Comparison of ENCODE assay signal across 8 cellular contexts in genomic region chr7:2680792-2681490, GRCh38. TPM values are rescaled to one million over a fixed set of nuclear protein-coding genes. Genes with fewer than 3 reads are reported as not detected.
A peak's percentile ranks its signal among the peaks of the same experiment; 100 is the strongest.
DNase-seq lines count a peak whose midpoint lies in the region; ATAC-seq and TF ChIP-seq lines count a peak whose summit lies in the region.

No MANE protein-coding gene starts in this region.

- DNase-seq in CD14-positive monocyte (ENCODE audit: low spot score) (no peak), HCT116 (ENCODE audit: low read depth, low spot score) (peak; percentile 56), foreskin fibroblast (peak; percentile 46 to 83), neural crest cell (ENCODE audit: low read depth, low spot score) (peak; percentile 78), suprapubic skin (ENCODE audit: low spot score in 2 of 2) (peak; percentile 88 to 90)
- peak; percentile 17 to 23 for DNase-seq in activated T-helper 1 cell treated with anti-CD3 and anti-CD28 coated beads, Interleukin-2, amount 50 U/mL, for 16 hours (ENCODE audit: low read depth in 1 of 2, low spot score in 1 of 2)

- no peak overlapping the region; the same call in 1 of the 2 replicates for H3K27ac ChIP-seq in HCT116 (ENCODE audit: low read depth, low read length)
- no peak overlapping the region for H3K27ac ChIP-seq in OCI-LY1 (ENCODE audit: low read depth, low read length, poor library complexity, severe bottlenecking)
- H3K27ac ChIP-seq in suprapubic skin: no peak overlapping the region

- H4K20me1 ChIP-seq in HCT116 (ENCODE audit: insufficient read depth) (no peaks in the 10 kb centered on the region), OCI-LY1 (ENCODE audit: insufficient read depth, low read length) (no peaks in the 10 kb centered on the region)

- H3K9me3 ChIP-seq in HCT116 (ENCODE audit: control insufficient read depth in 1 of 2, insufficient read depth in 1 of 2, low read depth in 1 of 2, low read length in 2 of 2): no peaks in the 10 kb centered on the region
- H3K9me3 ChIP-seq in OCI-LY1 (ENCODE audit: low read length): no peaks in the 10 kb centered on the region
- H3K9me3 ChIP-seq in suprapubic skin: no peaks in the 10 kb centered on the region

- H2AFZ ChIP-seq in HCT116 (ENCODE audit: low read depth, low read length, poor library complexity, severe bottlenecking) (no peak overlapping the region), OCI-LY1 (ENCODE audit: low read length) (no peak overlapping the region)

- no peaks in the 10 kb centered on the region for H3K36me3 Mint-ChIP-seq in CD14-positive monocyte
- no peaks in the 10 kb centered on the region for H3K36me3 Mint-ChIP-seq in neural crest cell (ENCODE audit: low read depth)

- intact Hi-C loops in CD14-positive monocyte (cut with micrococcal nuclease) (loop anchor here (5.0 kb wide), 1 partner anchor 229 kb away; no protein-coding TSS in a partner anchor), HCT116 (cut with micrococcal nuclease) (loop anchor here (1.0 to 10.0 kb wide), 2 partner anchors 116 to 230 kb away; no protein-coding TSS in a partner anchor)

- CTCF ChIA-PET in HCT116 (lab: Charles Lee): interaction anchor here (0.6 to 2.9 kb wide), 10 partner anchors 10 to 1102 kb away, joined by 3 to 19 read pairs (median 3); no protein-coding TSS in a partner anchor

- H3K27ac Mint-ChIP-seq in CD14-positive monocyte (no peak overlapping the region), neural crest cell (ENCODE audit: unreplicated experiment) (no peak overlapping the region)

- no TSS peak for BruUV-seq in HCT116 (replicated peaks; lab: Mats Ljungman, UMichigan)

- ATAC-seq in HCT116 (peak; percentile 96), GM19467 (IDR thresholded peaks at IDR 0.05; ENCODE audit: unreplicated experiment) (no peak)

- H3K27me3 Mint-ChIP-seq in CD14-positive monocyte (ENCODE audit: low read depth in 3 of 3) (peaks cover 12 to 41% (median 14%) of the 10 kb centered on the region in 3 donors), neural crest cell (ENCODE audit: low read depth) (peaks cover 10% of the 10 kb centered on the region)

- POLR2A ChIA-PET in HCT116 (lab: Charles Lee): no interaction called here

- H3K4me3 ChIP-seq in HCT116 (replicated peaks in 1 of 2; ENCODE audit: low read depth in 1 of 2, low read length in 2 of 2): no peak overlapping the region
- H3K4me3 ChIP-seq in OCI-LY1 (ENCODE audit: low read depth, low read length, poor library complexity, severe bottlenecking): no peak overlapping the region
- H3K4me3 ChIP-seq in foreskin fibroblast (ENCODE audit: low read depth in 1 of 2, low read length in 2 of 2): no peak overlapping the region
- no peak overlapping the region for H3K4me3 ChIP-seq in suprapubic skin

- H3K9me2 ChIP-seq in HCT116 (ENCODE audit: insufficient read depth) (no peaks in the 10 kb centered on the region), OCI-LY1 (ENCODE audit: low read depth, low read length) (no peaks in the 10 kb centered on the region)

- H3K4me1 ChIP-seq in HCT116 (ENCODE audit: control insufficient read depth in 1 of 2, insufficient read depth in 2 of 2, low read length in 2 of 2) (peaks cover 0 to 4% of the 10 kb centered on the region in 2 experiments; a peak in 1 of 4 replicates), OCI-LY1 (ENCODE audit: insufficient read depth, low read length, severe bottlenecking) (no peaks in the 10 kb centered on the region), suprapubic skin (peaks cover 6% of the 10 kb centered on the region)

- RAD21 ChIA-PET in HCT116 (lab: Charles Lee; ENCODE audit: low non-redundant PET in 1 of 2, low total read pairs in 2 of 2, uncharacterized antibody in 2 of 2, unreplicated experiment in 2 of 2): interaction anchor here (0.9 to 1.5 kb wide), 3 partner anchors 10 to 212 kb away, joined by 3 to 4 read pairs (median 4); no protein-coding TSS in a partner anchor

- H3K9me3 Mint-ChIP-seq in CD14-positive monocyte (peaks cover 0 to 2% (median 0%) of the 10 kb centered on the region in 7 donors), neural crest cell (no peaks in the 10 kb centered on the region)

- 32% methylated on average over 24 of the region's 27 CpGs for WGBS in suprapubic skin

- H3K36me3 ChIP-seq in HCT116 (ENCODE audit: control insufficient read depth in 1 of 2, insufficient read depth in 2 of 2, low read length in 2 of 2) (no peaks in the 10 kb centered on the region), OCI-LY1 (ENCODE audit: insufficient read depth, low read length) (no peaks in the 10 kb centered on the region), suprapubic skin (no peaks in the 10 kb centered on the region)

- TF ChIP-seq POLR2A in HCT116 (IDR thresholded peaks at IDR 0.05; ENCODE audit: borderline replicate concordance, extremely low read depth, insufficient read depth, insufficient read length) (no peak), suprapubic skin (IDR thresholded peaks at IDR 0.05) (no peak)

- no peaks in the 10 kb centered on the region for H3F3A ChIP-seq in OCI-LY1 (ENCODE audit: insufficient read depth, low read length)

- H3K9ac ChIP-seq in HCT116 (ENCODE audit: low read length) (no peak overlapping the region), OCI-LY1 (ENCODE audit: low read length) (no peak overlapping the region)

- peak overlapping the region; percentile 19; the same call in 1 of the 2 replicates for H3K4me2 ChIP-seq in HCT116 (ENCODE audit: low read length)
- no peak overlapping the region for H3K4me2 ChIP-seq in OCI-LY1 (ENCODE audit: low read length)

- no peak for TF ChIP-seq EP300 in suprapubic skin (IDR thresholded peaks at IDR 0.05)

- H3K79me2 ChIP-seq in HCT116 (ENCODE audit: insufficient read depth, low read length) (no peaks in the 10 kb centered on the region), OCI-LY1 (ENCODE audit: insufficient read depth, low read length) (no peaks in the 10 kb centered on the region)

- no peak overlapping the region for H3K4me3 Mint-ChIP-seq in CD14-positive monocyte
- H3K4me3 Mint-ChIP-seq in neural crest cell: no peak overlapping the region

- TF ChIP-seq CTCF in CD14-positive monocyte (IDR thresholded peaks at IDR 0.05): peak; percentile 81
- TF ChIP-seq CTCF in HCT116 (IDR thresholded peaks at IDR 0.05 in 2 of 3, conservative IDR thresholded peaks at IDR 0.05 in 1 of 3; ENCODE audit: borderline replicate concordance in 1 of 3, insufficient read depth in 1 of 3, low read depth in 2 of 3, low read length in 2 of 3): peak; percentile 73 to 87 (median 81)
- TF ChIP-seq CTCF in OCI-LY1 (IDR thresholded peaks at IDR 0.05; ENCODE audit: low read length): peak; percentile 67
- peak; percentile 69 for TF ChIP-seq CTCF in foreskin fibroblast (IDR thresholded peaks at IDR 0.05; ENCODE audit: low read depth, low read length)
- peak; percentile 71 for TF ChIP-seq CTCF in neural crest cell (conservative IDR thresholded peaks at IDR 0.05)
- TF ChIP-seq CTCF in suprapubic skin (IDR thresholded peaks at IDR 0.05): peak; percentile 48 to 61

- H3K27me3 ChIP-seq in HCT116 (ENCODE audit: insufficient read depth, low read length): no peaks in the 10 kb centered on the region
- H3K27me3 ChIP-seq in OCI-LY1 (ENCODE audit: insufficient read depth, low read length): peaks cover 10% of the 10 kb centered on the region; the same call in 1 of the 2 replicates
- peaks cover 30% of the 10 kb centered on the region for H3K27me3 ChIP-seq in suprapubic skin

- peaks cover 2% of the 10 kb centered on the region for H3K4me1 Mint-ChIP-seq in CD14-positive monocyte
- H3K4me1 Mint-ChIP-seq in neural crest cell: no peaks in the 10 kb centered on the region

- TF ChIP-seq RAD21 in HCT116 (IDR thresholded peaks at IDR 0.05; ENCODE audit: low read depth): peak; percentile 87

TF ChIP-seq in HCT116, 20 proteins besides CTCF, POLR2A, EP300 and RAD21 (continues in another document):
- no peak for TF ChIP-seq EZH2 (IDR thresholded peaks at IDR 0.05)
- TF ChIP-seq FOSL1 (IDR thresholded peaks at IDR 0.05; ENCODE audit: low read depth): no peak
- no peak for TF ChIP-seq EZH2phosphoT487 (IDR thresholded peaks at IDR 0.05; ENCODE audit: borderline replicate concordance)
- TF ChIP-seq YY1 (IDR thresholded peaks at IDR 0.05; ENCODE audit: extremely low read depth, insufficient replicate concordance, low read depth, low read length): no peak
- TF ChIP-seq SP1 (IDR thresholded peaks at IDR 0.05; ENCODE audit: low read depth): no peak
- no peak for TF ChIP-seq ELF1 (IDR thresholded peaks at IDR 0.05; ENCODE audit: borderline replicate concordance, low read depth)
- TF ChIP-seq, protein P1, sequence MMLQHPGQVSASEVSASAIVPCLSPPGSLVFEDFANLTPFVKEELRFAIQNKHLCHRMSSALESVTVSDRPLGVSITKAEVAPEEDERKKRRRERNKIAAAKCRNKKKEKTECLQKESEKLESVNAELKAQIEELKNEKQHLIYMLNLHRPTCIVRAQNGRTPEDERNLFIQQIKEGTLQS (IDR thresholded peaks at IDR 0.05): no peak
- no peak for TF ChIP-seq ZBTB33 (IDR thresholded peaks at IDR 0.05; ENCODE audit: extremely low read depth, insufficient replicate concordance, low read length)
- TF ChIP-seq ZNF274 (IDR thresholded peaks at IDR 0.05; ENCODE audit: low read depth, low read length): no peak

RNA-seq across cellular contexts. Expression of gene AMZ1, which starts 7.1 kb away (rescaled TPM):
- polyA plus RNA-seq in CD14-positive monocyte: under 1 TPM; 0.09 to 0.14 TPM
- total RNA-seq in HCT116 (2021; ENCODE audit: unreplicated experiment): not detected
- polyA plus RNA-seq in HCT116 (2012): 0.03 and 0.04 TPM in 2 replicates
- total RNA-seq in neural crest cell: not detected in 2 replicates
- total RNA-seq in suprapubic skin: under 1 TPM in 1 of 4 donors, not detected in 3; 0.17 TPM

RNA-seq across cellular contexts. Expression of gene TTYH3, which starts 49.2 kb away (rescaled TPM):
- 10 to 100 TPM; 13.4 to 17.4 TPM for polyA plus RNA-seq in CD14-positive monocyte
- total RNA-seq in HCT116 (2021; ENCODE audit: unreplicated experiment) (40.3 TPM), neural crest cell (225 and 237 TPM in 2 replicates), suprapubic skin (10 to 100 TPM; 14.0 to 26.3 (median 19.5) TPM)
- polyA plus RNA-seq in HCT116 (2012): 24.8 and 28.1 TPM in 2 replicates
